In genomic region chr2:231664727-231665126, GRCh38 we compare ENCODE assay signal across 15 cellular contexts. TPM values are rescaled to one million over a fixed set of nuclear protein-coding genes. Genes with fewer than 3 reads are reported as not detected.
A peak's percentile ranks its signal among the peaks of the same experiment; 100 is the strongest.
DNase-seq lines count a peak whose midpoint lies in the region; ATAC-seq, FAIRE-seq and TF ChIP-seq lines count a peak whose summit lies in the region.
"Had no signal": no experiment of that assay in that cellular context is flagged by ENCODE, and none has a peak within 500 bp of the region (broad histone marks: within the 10 kb centered on the region; RNA-seq: fewer than 3 reads in every experiment).

No MANE protein-coding gene starts in this region.

- POLR2A ChIA-PET in K562 (lab: Yijun Ruan, JAX), result no interaction called here

- no peaks in the 10 kb centered on the region for H3K9me3 Mint-ChIP-seq in activated CD4-positive, alpha-beta T cell treated with anti-CD3 and anti-CD28 coated beads, Interleukin-2, amount 10 ng/mL, durations not matched to agents 24 days and 14 days
- H3K9me3 Mint-ChIP-seq: activated T-cell treated with anti-CD3 and anti-CD28 coated beads, Interleukin-2, amount 50 U/mL, for 4 hours had no signal

- peak overlapping the region; percentile 8 for H3K27ac Mint-ChIP-seq in activated CD4-positive, alpha-beta T cell treated with anti-CD3 and anti-CD28 coated beads, Interleukin-2, amount 10 ng/mL, durations not matched to agents 24 days and 14 days

- TF ChIP-seq RAD21 in K562 (CRISPR knock-in tag; conservative IDR thresholded peaks at IDR 0.05 in 1 of 2, IDR thresholded peaks at IDR 0.05 in 1 of 2), result no peak

- peak; percentile 79 for FAIRE-seq in K562 (lab: Jason Lieb, UNC)
- FAIRE-seq: A204.1, GM18507, kidney had no signal

- H3K4me1 ChIP-seq in K562 (replicated peaks in 1 of 2; ENCODE audit: control insufficient read depth in 2 of 2, insufficient read depth in 2 of 2, low read length in 2 of 2) (peaks cover 25 to 55% of the 10 kb centered on the region in 2 experiments; a peak in 4 of 5 replicates), mucosa of stomach (ENCODE audit: control insufficient read depth, insufficient read depth, low read length) (peaks cover 56% of the 10 kb centered on the region), thymus (ENCODE audit: control insufficient read depth, insufficient read depth, low read length) (peaks cover 27% of the 10 kb centered on the region)

- H3K9ac ChIP-seq in K562 (ENCODE audit: insufficient read depth in 1 of 2, low read depth in 2 of 2, low read length in 2 of 2) (peak overlapping the region; percentile 79 to 90), mucosa of stomach (ENCODE audit: low read length) (peak overlapping the region; percentile 99)
- H3K9ac ChIP-seq: parathyroid adenoma had no signal

- no peaks in the 10 kb centered on the region for H3K27me3 ChIP-seq in K562 (ENCODE audit: control insufficient read depth in 2 of 2, insufficient read depth in 2 of 2, low read length in 2 of 2)
- H3K27me3 ChIP-seq in mucosa of stomach (ENCODE audit: control insufficient read depth, insufficient read depth, low read length), result no peaks in the 10 kb centered on the region
- H3K27me3 ChIP-seq in thymus (ENCODE audit: control insufficient read depth, insufficient read depth), result no peaks in the 10 kb centered on the region

- no peaks in the 10 kb centered on the region for H4K20me1 ChIP-seq in K562 (replicated peaks; ENCODE audit: control insufficient read depth, insufficient read depth, low read length)

- no peak for DNase-seq in activated CD4-positive, alpha-beta T cell treated with anti-CD3 and anti-CD28 coated beads, Interleukin-2, amount 10 ng/mL, durations not matched to agents 24 days and 14 days
- no peak for DNase-seq in activated CD4-positive, alpha-beta T cell treated with anti-CD3 and anti-CD28 coated beads, Interleukin-2, amount 50 U/mL, for 4 hours
- DNase-seq in K562 (ENCODE audit: extremely low read depth in 1 of 4, low spot score in 3 of 4), result peak in 1 of 4 experiments; percentile 55
- no peak for DNase-seq in NCI-H774 (lab: John Stamatoyannopoulos, UW)
- DNase-seq in medulla oblongata (ENCODE audit: extremely low spot score), result no peak
- no peak for DNase-seq in RKO (ENCODE audit: low spot score)
- DNase-seq: activated T-cell treated with anti-CD3 and anti-CD28 coated beads, Interleukin-2, amount 50 U/mL, for 4 hours; DMS53; kidney; NCI-H82 had no signal

- no peaks in the 10 kb centered on the region for H3K9me1 ChIP-seq in K562 (ENCODE audit: control insufficient read depth, insufficient read depth, low read length)

- no TSS peak for BruUV-seq in K562 (replicated peaks; lab: Mats Ljungman, UMichigan)

- H3K9me3 ChIP-seq in K562 (replicated peaks; ENCODE audit: control insufficient read depth, insufficient read depth, low read depth, low read length) (no peaks in the 10 kb centered on the region), mucosa of stomach (ENCODE audit: control insufficient read depth, low read length) (no peaks in the 10 kb centered on the region), thymus (ENCODE audit: control insufficient read depth) (no peaks in the 10 kb centered on the region)

- TF ChIP-seq POLR2A in K562 (conservative IDR thresholded peaks at IDR 0.05), result no peak

- H3K4me1 Mint-ChIP-seq in activated CD4-positive, alpha-beta T cell treated with anti-CD3 and anti-CD28 coated beads, Interleukin-2, amount 10 ng/mL, durations not matched to agents 24 days and 14 days, result peaks cover 19% of the 10 kb centered on the region

- peak overlapping the region; percentile 83 for H2AFZ ChIP-seq in K562 (ENCODE audit: low read depth, low read length)
- H2AFZ ChIP-seq: parathyroid adenoma had no signal

- no peaks in the 10 kb centered on the region for H3K79me2 ChIP-seq in K562 (ENCODE audit: control insufficient read depth, insufficient read depth, low read length)
- H3K79me2 ChIP-seq: parathyroid adenoma had no signal

- H3K36me3 Mint-ChIP-seq in activated CD4-positive, alpha-beta T cell treated with anti-CD3 and anti-CD28 coated beads, Interleukin-2, amount 10 ng/mL, durations not matched to agents 24 days and 14 days (ENCODE audit: low read depth), result no peaks in the 10 kb centered on the region

- CTCF ChIA-PET in K562 (lab: Yijun Ruan, JAX; ENCODE audit: low intra/inter-chr PET ratio), result no interaction called here

- H3K27me3 Mint-ChIP-seq in activated CD4-positive, alpha-beta T cell treated with anti-CD3 and anti-CD28 coated beads, Interleukin-2, amount 10 ng/mL, durations not matched to agents 24 days and 14 days, result no peaks in the 10 kb centered on the region

- in situ Hi-C loops in K562 (cut with MboI), result no loop called here

- intact Hi-C loops in activated CD4-positive, alpha-beta T cell treated with anti-CD3 and anti-CD28 coated beads, Interleukin-2, amount 10 ng/mL, durations not matched to agents 24 days and 14 days (cut with micrococcal nuclease), result no loop called here
- intact Hi-C loops in K562 (cut with micrococcal nuclease), result no loop called here

- WGBS in K562 (ENCODE audit: insufficient coverage, low coverage, missing lambda C conversion rate), result 22% methylated on average over 6 of the region's 8 CpGs
- WGBS in thymus, result 92% methylated on average over 8 of the region's 8 CpGs

- TF ChIP-seq EP300 in K562 (IDR thresholded peaks at IDR 0.05; ENCODE audit: low read length), result no peak

- H3K4me2 ChIP-seq in K562 (ENCODE audit: insufficient read depth, low read length), result no peak overlapping the region

- TF ChIP-seq CTCF in K562 (IDR thresholded peaks at IDR 0.05 in 2 of 3, conservative IDR thresholded peaks at IDR 0.05 in 1 of 3; ENCODE audit: insufficient read depth in 2 of 3, low read depth in 1 of 3, low read length in 3 of 3), result no peak

- H3K4me3 ChIP-seq in K562 (no peak overlapping the region), mucosa of stomach (ENCODE audit: low read length) (no peak overlapping the region), thymus (ENCODE audit: low read length) (no peak overlapping the region)

- ATAC-seq in K562, result no peak
- ATAC-seq: activated T-cell treated with anti-CD3 and anti-CD28 coated beads, Interleukin-2, amount 50 U/mL, for 4 hours had no signal

- H3K4me3 Mint-ChIP-seq in activated CD4-positive, alpha-beta T cell treated with anti-CD3 and anti-CD28 coated beads, Interleukin-2, amount 10 ng/mL, durations not matched to agents 24 days and 14 days, result no peak overlapping the region
- H3K4me3 Mint-ChIP-seq: activated T-cell treated with anti-CD3 and anti-CD28 coated beads, Interleukin-2, amount 50 U/mL, for 4 hours had no signal

- H3K36me3 ChIP-seq in K562 (ENCODE audit: control insufficient read depth, insufficient read depth, low read length) (no peaks in the 10 kb centered on the region), mucosa of stomach (ENCODE audit: control insufficient read depth, insufficient read depth, low read length) (no peaks in the 10 kb centered on the region), thymus (ENCODE audit: control insufficient read depth, insufficient read depth) (no peaks in the 10 kb centered on the region)

- H3K27ac ChIP-seq in K562 (ENCODE audit: extremely low read depth, low read depth, low read length) (peak overlapping the region; percentile 85), thymus (ENCODE audit: low read depth) (peak overlapping the region; percentile 36)

TF ChIP-seq in K562, 482 proteins besides CTCF, POLR2A, EP300 and RAD21 (continues in another document):
- TF ChIP-seq HIVEP1 (CRISPR knock-in tag; IDR thresholded peaks at IDR 0.05) (no peak), GTF2A2 (tag; IDR thresholded peaks at IDR 0.05) (no peak), PPARD (CRISPR knock-in tag; IDR thresholded peaks at IDR 0.05) (no peak), PCBP1 (IDR thresholded peaks at IDR 0.05; ENCODE audit: low read depth, low read length, poor library complexity, severe bottlenecking) (no peak), SMAD1 (IDR thresholded peaks at IDR 0.05; ENCODE audit: low read depth, low read length, partially characterized antibody) (no peak), ZNF696 (CRISPR knock-in tag; conservative IDR thresholded peaks at IDR 0.05) (no peak), DDX20 (tag; IDR thresholded peaks at IDR 0.05; ENCODE audit: low read depth) (no peak), BDP1 (IDR thresholded peaks at IDR 0.05; ENCODE audit: insufficient read depth, insufficient read length) (no peak), ZNF253 (CRISPR knock-in tag; conservative IDR thresholded peaks at IDR 0.05) (no peak), RHOXF2B (CRISPR knock-in tag; conservative IDR thresholded peaks at IDR 0.05) (no peak), MAX (CRISPR knock-in tag; IDR thresholded peaks at IDR 0.05) (peak; percentile 18; the same call in 1 of the 2 replicates), POLR3A (IDR thresholded peaks at IDR 0.05; ENCODE audit: borderline replicate concordance, extremely low read depth, insufficient read depth, insufficient read length) (no peak), THRAP3 (IDR thresholded peaks at IDR 0.05; ENCODE audit: borderline replicate concordance) (no peak), HDAC8 (tag; IDR thresholded peaks at IDR 0.05) (no peak), ZFX (CRISPR knock-in tag; IDR thresholded peaks at IDR 0.05) (peak; percentile 21; the same call in 1 of the 2 replicates)

RNA-seq across cellular contexts. Expression of gene PTMA, which starts 43.6 kb away (rescaled TPM):
- 2,376 and 2,379 TPM in 2 replicates for total RNA-seq in activated CD4-positive, alpha-beta T cell treated with anti-CD3 and anti-CD28 coated beads, Interleukin-2, amount 10 ng/mL, durations not matched to agents 24 days and 14 days
- 105 and 138 TPM in 2 replicates for total RNA-seq in K562 (2011; cell fraction: chromatin; rRNA removed; ENCODE audit: low replicate concordance)
- 82.0 and 91.6 TPM in 2 replicates for total RNA-seq in K562 (2011; cell fraction: nucleolus; rRNA removed)
- 112 and 117 TPM in 2 replicates for total RNA-seq in K562 (2011; cell fraction: nucleoplasm; rRNA removed)
- total RNA-seq in K562 (2014; rRNA removed) (1,354 and 1,439 TPM in 2 replicates), K562 (2014; rRNA removed; fragmentation: Illumina TruSeq; extraction: Trizol) (1,578 and 1,698 TPM in 2 replicates), K562 (2015; rRNA removed; fragmentation: Illumina TruSeq; extraction: Trizol) (1,925 and 1,943 TPM in 2 replicates), K562 (2021) (1,166 and 1,193 TPM in 2 replicates)
- polyA plus RNA-seq in K562 (2011; rRNA removed) (323 and 429 TPM in 2 replicates), K562 (2014; fragmentation: Illumina TruSeq; extraction: Trizol) (2,277 and 2,322 TPM in 2 replicates), K562 (2014; fragmentation: Nextera tagmentation; extraction: Ambion mirVana) (1,000 to 10,000 TPM; 1,265 to 1,905 TPM), K562 (2014; rRNA removed) (1,557 and 1,903 TPM in 2 replicates), thymus (2,183 TPM)
- 269 and 283 TPM in 2 replicates for polyA plus RNA-seq in K562 (2011; cell fraction: cytosol; rRNA removed)
- polyA plus RNA-seq in K562 (2011; cell fraction: nucleus; rRNA removed), result 236 and 242 TPM in 2 replicates
- 643 and 1,309 TPM in 2 replicates for polyA plus RNA-seq in K562 (2012)
- 500 and 593 TPM in 2 replicates for polyA minus RNA-seq in K562 (2011; rRNA and poly(A)+ RNA removed)
- 402 and 486 TPM in 2 replicates for polyA minus RNA-seq in K562 (2011; cell fraction: cytosol; rRNA and poly(A)+ RNA removed)
- 80.0 and 144 TPM in 2 replicates for polyA minus RNA-seq in K562 (2011; cell fraction: nucleus; rRNA and poly(A)+ RNA removed)
